Comparison of ENCODE assay signal across 8 cellular contexts in the genomic region with DNA sequence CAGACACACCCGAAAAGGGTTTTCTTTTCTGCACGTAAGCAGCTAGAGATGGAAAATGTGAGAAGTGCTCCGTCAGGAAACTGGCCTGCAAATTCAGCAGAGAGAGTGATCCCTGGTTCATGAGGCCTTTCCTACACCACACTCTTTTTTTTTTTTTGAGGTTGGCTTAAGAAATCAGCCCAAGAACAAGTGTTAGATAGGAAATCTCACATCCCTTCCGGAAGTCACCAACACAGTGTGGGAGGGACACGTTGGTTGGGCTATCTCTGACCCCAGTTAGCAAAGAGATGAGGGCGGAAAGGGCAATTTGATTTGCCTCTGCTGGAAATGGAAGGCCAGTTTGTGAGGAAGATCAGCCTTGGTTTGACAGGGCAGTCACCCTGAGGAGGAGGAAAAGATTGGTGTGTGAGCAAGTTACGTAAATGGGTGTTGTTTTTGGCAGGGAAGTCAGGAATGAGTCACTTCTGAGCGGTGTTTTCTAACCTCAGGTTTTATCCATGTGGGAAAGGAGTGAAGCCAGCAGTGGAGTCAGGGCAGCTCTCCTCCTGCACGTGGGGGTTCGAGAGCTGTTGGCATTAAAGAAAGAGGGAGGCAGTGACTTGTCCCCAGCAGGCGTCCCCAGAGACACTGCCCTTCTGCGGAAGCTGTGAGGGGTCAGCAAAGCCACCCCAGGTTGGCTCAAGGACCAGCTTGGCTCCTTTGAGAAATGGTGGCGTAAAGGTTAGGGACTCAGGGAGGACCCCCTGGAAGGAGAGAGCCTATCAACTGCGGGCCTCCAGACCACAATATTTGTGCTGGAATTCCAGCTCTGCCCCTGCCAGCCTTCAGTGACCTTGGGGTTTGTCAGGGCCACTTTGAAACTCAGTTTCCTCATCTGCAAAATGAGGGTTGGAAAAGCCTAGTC.
A peak's percentile ranks its signal among the peaks of the same experiment; 100 is the strongest.
DNase-seq lines count a peak whose midpoint lies in the region; ATAC-seq and TF ChIP-seq lines count a peak whose summit lies in the region.

No MANE protein-coding gene starts in this region.

- peaks cover 17 to 59% (median 29%) of the 10 kb centered on the region in 4 donors for H3K4me1 ChIP-seq in stomach

- TF ChIP-seq POLR2A in stomach (IDR thresholded peaks at IDR 0.05) = no peak

- H3K4me3 ChIP-seq in astrocyte of the spinal cord (ENCODE audit: low read depth, low read length) = no peak overlapping the region
- no peak overlapping the region for H3K4me3 ChIP-seq in stomach

- no peak for TF ChIP-seq EP300 in stomach (IDR thresholded peaks at IDR 0.05)

- in situ Hi-C loops in astrocyte of the spinal cord (cut with HindIII; ENCODE audit: low sequenced_read_pairs) = no loop called here

- intact Hi-C loops in stomach (cut with DNase I; ENCODE audit: low total_unique reads) = no loop called here

- ATAC-seq in GM18873 (IDR thresholded peaks at IDR 0.05; ENCODE audit: low FRiP score, unreplicated experiment) (no peak), GM19395 (IDR thresholded peaks at IDR 0.05; ENCODE audit: unreplicated experiment) (no peak)

- H3K27ac ChIP-seq in stomach = peak overlapping the region; percentile 87 to 95 (median 91)

- DNase-seq in COLO829 (ENCODE audit: low spot score) (peak; percentile 85), NOMO-1 treated with DMSO at 0.1 percent for 48 hours (lab: John Stamatoyannopoulos, UW; ENCODE audit: unreplicated experiment) (peak; percentile 66), astrocyte of the spinal cord (ENCODE audit: low read depth, low spot score) (peak; percentile 99), kidney tubule cell (ENCODE audit: low spot score) (peak; percentile 96), stomach (peak; percentile 65), DMS53 treated with DMSO at 0.1 percent for 48 hours (lab: John Stamatoyannopoulos, UW; ENCODE audit: unreplicated experiment) (no peak)

- peaks cover 0 to 13% (median 5%) of the 10 kb centered on the region in 4 donors for H3K36me3 ChIP-seq in stomach

- no peaks in the 10 kb centered on the region for H3K27me3 ChIP-seq in stomach

- no peak for TF ChIP-seq CTCF in astrocyte of the spinal cord (IDR thresholded peaks at IDR 0.05; ENCODE audit: low read depth, low read length)
- TF ChIP-seq CTCF in stomach (IDR thresholded peaks at IDR 0.05) = no peak

- no peaks in the 10 kb centered on the region for H3K9me3 ChIP-seq in stomach

- WGBS in stomach, 5 donors = 27 to 40% (median 30%) methylated on average over 14 of the region's 14 CpGs
